Comparison of ENCODE assay signal across 1 cellular context in the genomic region with DNA sequence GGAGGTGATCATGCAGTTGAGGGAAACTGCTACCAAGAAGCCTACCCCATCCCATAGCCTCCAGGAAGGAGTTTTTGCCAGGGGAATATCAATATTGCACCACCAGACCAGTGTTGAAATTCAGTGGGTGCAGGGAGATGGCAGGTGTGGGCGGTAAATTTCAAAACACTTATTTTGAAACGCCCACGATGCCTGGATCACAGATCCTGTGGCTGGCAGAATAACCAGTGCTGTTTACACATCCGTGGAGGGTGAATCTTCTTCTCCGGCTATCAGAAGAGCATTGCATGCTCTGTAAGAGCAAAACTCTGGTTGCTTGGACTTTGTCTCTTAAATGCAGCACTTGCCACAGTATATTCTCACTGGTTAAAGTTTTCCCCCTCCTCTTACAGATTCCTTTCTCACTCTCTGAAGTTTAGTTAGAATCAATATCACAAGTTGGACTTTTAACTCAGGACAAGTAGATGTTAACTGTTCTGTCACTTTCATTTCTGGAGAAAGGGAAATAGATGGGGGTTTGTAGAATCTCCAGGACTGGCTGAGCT.
TF ChIP-seq lines count a peak whose summit lies in the region.

No MANE protein-coding gene starts in this region.

TF ChIP-seq in HepG2, 621 proteins besides CTCF, POLR2A, EP300 and RAD21 (continued from another document and continues in another):
- TF ChIP-seq, protein P1, sequence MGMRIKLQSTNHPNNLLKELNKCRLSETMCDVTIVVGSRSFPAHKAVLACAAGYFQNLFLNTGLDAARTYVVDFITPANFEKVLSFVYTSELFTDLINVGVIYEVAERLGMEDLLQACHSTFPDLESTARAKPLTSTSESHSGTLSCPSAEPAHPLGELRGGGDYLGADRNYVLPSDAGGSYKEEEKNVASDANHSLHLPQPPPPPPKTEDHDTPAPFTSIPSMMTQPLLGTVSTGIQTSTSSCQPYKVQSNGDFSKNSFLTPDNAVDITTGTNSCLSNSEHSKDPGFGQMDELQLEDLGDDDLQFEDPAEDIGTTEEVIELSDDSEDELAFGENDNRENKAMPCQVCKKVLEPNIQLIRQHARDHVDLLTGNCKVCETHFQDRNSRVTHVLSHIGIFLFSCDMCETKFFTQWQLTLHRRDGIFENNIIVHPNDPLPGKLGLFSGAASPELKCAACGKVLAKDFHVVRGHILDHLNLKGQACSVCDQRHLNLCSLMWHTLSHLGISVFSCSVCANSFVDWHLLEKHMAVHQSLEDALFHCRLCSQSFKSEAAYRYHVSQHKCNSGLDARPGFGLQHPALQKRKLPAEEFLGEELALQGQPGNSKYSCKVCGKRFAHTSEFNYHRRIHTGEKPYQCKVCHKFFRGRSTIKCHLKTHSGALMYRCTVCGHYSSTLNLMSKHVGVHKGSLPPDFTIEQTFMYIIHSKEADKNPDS (CRISPR knock-in tag; IDR thresholded peaks at IDR 0.05) = 0 out of 2 replicates have a peak, but pooled peaks have one; percentile 41
- TF ChIP-seq ATF7-NPFF (CRISPR knock-in tag; IDR thresholded peaks at IDR 0.05; ENCODE audit: low read depth) (0 out of 2 replicates have a peak, but pooled peaks have one; percentile 44), SOX13 (IDR thresholded peaks at IDR 0.05) (peak; percentile 78), SOX13 (CRISPR knock-in tag; conservative IDR thresholded peaks at IDR 0.05 in 1 of 2, IDR thresholded peaks at IDR 0.05 in 1 of 2) (peak in 1 of 2 experiments; percentile 92; a peak in 2 of 4 replicates), ZNF496 (CRISPR knock-in tag; IDR thresholded peaks at IDR 0.05; ENCODE audit: insufficient replicate concordance) (no peak), ZNF160 (CRISPR knock-in tag; IDR thresholded peaks at IDR 0.05) (no peak), ZNF260 (CRISPR knock-in tag; IDR thresholded peaks at IDR 0.05; ENCODE audit: borderline replicate concordance, low read depth) (no peak), ZNF616 (CRISPR knock-in tag; IDR thresholded peaks at IDR 0.05; ENCODE audit: low read depth) (no peak), BORCS8-MEF2B (CRISPR knock-in tag; IDR thresholded peaks at IDR 0.05) (peak; percentile 85), ZNF569 (CRISPR knock-in tag; IDR thresholded peaks at IDR 0.05; ENCODE audit: borderline replicate concordance) (no peak), MED1 (CRISPR knock-in tag; IDR thresholded peaks at IDR 0.05) (peak; percentile 96), ZNF17 (CRISPR knock-in tag; IDR thresholded peaks at IDR 0.05) (no peak), ZNF850 (CRISPR knock-in tag; conservative IDR thresholded peaks at IDR 0.05) (0 out of 2 replicates have a peak, but pooled peaks have one; percentile 44), ZNF652 (CRISPR knock-in tag; IDR thresholded peaks at IDR 0.05; ENCODE audit: borderline replicate concordance, low read depth) (peak; percentile 82), SIX1 (CRISPR knock-in tag; IDR thresholded peaks at IDR 0.05; ENCODE audit: borderline replicate concordance) (peak; percentile 79), ZNF383 (CRISPR knock-in tag; IDR thresholded peaks at IDR 0.05; ENCODE audit: borderline replicate concordance) (no peak), U2AF1 (optimal IDR thresholded peaks at IDR 0.05; ENCODE audit: low read depth, low read length) (no peak), PHF21A (CRISPR knock-in tag; IDR thresholded peaks at IDR 0.05) (peak; percentile 97), FOXK2 (IDR thresholded peaks at IDR 0.05) (peak; percentile 91), HNF4G (IDR thresholded peaks at IDR 0.05; ENCODE audit: borderline replicate concordance, low read depth, low read length) (peak; percentile 98), HNF4G (CRISPR knock-in tag; IDR thresholded peaks at IDR 0.05; ENCODE audit: borderline replicate concordance, low read depth) (peak; percentile 73; the same call in 1 of the 2 replicates), ZNF430 (CRISPR knock-in tag; IDR thresholded peaks at IDR 0.05) (peak; percentile 84; the same call in 1 of the 2 replicates), ZNF879 (CRISPR knock-in tag; IDR thresholded peaks at IDR 0.05) (no peak), MAFF (IDR thresholded peaks at IDR 0.05; ENCODE audit: low read depth, low read length) (peak; percentile 40; the same call in 1 of the 2 replicates), ZSCAN31 (CRISPR knock-in tag; IDR thresholded peaks at IDR 0.05; ENCODE audit: low read depth) (peak; percentile 70), ADNP (CRISPR knock-in tag; IDR thresholded peaks at IDR 0.05) (no peak), ZMYM4 (CRISPR knock-in tag; IDR thresholded peaks at IDR 0.05) (peak; percentile 89), CENPX (CRISPR knock-in tag; IDR thresholded peaks at IDR 0.05) (no peak), U2AF2 (IDR thresholded peaks at IDR 0.05; ENCODE audit: low read depth, low read length) (no peak)
- TF ChIP-seq, protein P2, sequence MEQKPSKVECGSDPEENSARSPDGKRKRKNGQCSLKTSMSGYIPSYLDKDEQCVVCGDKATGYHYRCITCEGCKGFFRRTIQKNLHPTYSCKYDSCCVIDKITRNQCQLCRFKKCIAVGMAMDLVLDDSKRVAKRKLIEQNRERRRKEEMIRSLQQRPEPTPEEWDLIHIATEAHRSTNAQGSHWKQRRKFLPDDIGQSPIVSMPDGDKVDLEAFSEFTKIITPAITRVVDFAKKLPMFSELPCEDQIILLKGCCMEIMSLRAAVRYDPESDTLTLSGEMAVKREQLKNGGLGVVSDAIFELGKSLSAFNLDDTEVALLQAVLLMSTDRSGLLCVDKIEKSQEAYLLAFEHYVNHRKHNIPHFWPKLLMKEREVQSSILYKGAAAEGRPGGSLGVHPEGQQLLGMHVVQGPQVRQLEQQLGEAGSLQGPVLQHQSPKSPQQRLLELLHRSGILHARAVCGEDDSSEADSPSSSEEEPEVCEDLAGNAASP (CRISPR knock-in tag; IDR thresholded peaks at IDR 0.05; ENCODE audit: borderline replicate concordance) = peak; percentile 88
- TF ChIP-seq, protein P3, sequence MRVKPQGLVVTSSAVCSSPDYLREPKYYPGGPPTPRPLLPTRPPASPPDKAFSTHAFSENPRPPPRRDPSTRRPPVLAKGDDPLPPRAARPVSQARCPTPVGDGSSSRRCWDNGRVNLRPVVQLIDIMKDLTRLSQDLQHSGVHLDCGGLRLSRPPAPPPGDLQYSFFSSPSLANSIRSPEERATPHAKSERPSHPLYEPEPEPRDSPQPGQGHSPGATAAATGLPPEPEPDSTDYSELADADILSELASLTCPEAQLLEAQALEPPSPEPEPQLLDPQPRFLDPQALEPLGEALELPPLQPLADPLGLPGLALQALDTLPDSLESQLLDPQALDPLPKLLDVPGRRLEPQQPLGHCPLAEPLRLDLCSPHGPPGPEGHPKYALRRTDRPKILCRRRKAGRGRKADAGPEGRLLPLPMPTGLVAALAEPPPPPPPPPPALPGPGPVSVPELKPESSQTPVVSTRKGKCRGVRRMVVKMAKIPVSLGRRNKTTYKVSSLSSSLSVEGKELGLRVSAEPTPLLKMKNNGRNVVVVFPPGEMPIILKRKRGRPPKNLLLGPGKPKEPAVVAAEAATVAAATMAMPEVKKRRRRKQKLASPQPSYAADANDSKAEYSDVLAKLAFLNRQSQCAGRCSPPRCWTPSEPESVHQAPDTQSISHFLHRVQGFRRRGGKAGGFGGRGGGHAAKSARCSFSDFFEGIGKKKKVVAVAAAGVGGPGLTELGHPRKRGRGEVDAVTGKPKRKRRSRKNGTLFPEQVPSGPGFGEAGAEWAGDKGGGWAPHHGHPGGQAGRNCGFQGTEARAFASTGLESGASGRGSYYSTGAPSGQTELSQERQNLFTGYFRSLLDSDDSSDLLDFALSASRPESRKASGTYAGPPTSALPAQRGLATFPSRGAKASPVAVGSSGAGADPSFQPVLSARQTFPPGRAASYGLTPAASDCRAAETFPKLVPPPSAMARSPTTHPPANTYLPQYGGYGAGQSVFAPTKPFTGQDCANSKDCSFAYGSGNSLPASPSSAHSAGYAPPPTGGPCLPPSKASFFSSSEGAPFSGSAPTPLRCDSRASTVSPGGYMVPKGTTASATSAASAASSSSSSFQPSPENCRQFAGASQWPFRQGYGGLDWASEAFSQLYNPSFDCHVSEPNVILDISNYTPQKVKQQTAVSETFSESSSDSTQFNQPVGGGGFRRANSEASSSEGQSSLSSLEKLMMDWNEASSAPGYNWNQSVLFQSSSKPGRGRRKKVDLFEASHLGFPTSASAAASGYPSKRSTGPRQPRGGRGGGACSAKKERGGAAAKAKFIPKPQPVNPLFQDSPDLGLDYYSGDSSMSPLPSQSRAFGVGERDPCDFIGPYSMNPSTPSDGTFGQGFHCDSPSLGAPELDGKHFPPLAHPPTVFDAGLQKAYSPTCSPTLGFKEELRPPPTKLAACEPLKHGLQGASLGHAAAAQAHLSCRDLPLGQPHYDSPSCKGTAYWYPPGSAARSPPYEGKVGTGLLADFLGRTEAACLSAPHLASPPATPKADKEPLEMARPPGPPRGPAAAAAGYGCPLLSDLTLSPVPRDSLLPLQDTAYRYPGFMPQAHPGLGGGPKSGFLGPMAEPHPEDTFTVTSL (CRISPR knock-in tag; IDR thresholded peaks at IDR 0.05; ENCODE audit: borderline replicate concordance) = peak; percentile 95
- TF ChIP-seq, protein P4, sequence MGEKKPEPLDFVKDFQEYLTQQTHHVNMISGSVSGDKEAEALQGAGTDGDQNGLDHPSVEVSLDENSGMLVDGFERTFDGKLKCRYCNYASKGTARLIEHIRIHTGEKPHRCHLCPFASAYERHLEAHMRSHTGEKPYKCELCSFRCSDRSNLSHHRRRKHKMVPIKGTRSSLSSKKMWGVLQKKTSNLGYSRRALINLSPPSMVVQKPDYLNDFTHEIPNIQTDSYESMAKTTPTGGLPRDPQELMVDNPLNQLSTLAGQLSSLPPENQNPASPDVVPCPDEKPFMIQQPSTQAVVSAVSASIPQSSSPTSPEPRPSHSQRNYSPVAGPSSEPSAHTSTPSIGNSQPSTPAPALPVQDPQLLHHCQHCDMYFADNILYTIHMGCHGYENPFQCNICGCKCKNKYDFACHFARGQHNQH (CRISPR knock-in tag; IDR thresholded peaks at IDR 0.05) = peak; percentile 95
- TF ChIP-seq, protein P5, sequence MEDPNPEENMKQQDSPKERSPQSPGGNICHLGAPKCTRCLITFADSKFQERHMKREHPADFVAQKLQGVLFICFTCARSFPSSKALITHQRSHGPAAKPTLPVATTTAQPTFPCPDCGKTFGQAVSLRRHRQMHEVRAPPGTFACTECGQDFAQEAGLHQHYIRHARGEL (CRISPR knock-in tag; IDR thresholded peaks at IDR 0.05) = no peak
- TF ChIP-seq, protein P6, sequence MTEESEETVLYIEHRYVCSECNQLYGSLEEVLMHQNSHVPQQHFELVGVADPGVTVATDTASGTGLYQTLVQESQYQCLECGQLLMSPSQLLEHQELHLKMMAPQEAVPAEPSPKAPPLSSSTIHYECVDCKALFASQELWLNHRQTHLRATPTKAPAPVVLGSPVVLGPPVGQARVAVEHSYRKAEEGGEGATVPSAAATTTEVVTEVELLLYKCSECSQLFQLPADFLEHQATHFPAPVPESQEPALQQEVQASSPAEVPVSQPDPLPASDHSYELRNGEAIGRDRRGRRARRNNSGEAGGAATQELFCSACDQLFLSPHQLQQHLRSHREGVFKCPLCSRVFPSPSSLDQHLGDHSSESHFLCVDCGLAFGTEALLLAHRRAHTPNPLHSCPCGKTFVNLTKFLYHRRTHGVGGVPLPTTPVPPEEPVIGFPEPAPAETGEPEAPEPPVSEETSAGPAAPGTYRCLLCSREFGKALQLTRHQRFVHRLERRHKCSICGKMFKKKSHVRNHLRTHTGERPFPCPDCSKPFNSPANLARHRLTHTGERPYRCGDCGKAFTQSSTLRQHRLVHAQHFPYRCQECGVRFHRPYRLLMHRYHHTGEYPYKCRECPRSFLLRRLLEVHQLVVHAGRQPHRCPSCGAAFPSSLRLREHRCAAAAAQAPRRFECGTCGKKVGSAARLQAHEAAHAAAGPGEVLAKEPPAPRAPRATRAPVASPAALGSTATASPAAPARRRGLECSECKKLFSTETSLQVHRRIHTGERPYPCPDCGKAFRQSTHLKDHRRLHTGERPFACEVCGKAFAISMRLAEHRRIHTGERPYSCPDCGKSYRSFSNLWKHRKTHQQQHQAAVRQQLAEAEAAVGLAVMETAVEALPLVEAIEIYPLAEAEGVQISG (CRISPR knock-in tag; IDR thresholded peaks at IDR 0.05) = peak; percentile 79
- TF ChIP-seq, protein P7, sequence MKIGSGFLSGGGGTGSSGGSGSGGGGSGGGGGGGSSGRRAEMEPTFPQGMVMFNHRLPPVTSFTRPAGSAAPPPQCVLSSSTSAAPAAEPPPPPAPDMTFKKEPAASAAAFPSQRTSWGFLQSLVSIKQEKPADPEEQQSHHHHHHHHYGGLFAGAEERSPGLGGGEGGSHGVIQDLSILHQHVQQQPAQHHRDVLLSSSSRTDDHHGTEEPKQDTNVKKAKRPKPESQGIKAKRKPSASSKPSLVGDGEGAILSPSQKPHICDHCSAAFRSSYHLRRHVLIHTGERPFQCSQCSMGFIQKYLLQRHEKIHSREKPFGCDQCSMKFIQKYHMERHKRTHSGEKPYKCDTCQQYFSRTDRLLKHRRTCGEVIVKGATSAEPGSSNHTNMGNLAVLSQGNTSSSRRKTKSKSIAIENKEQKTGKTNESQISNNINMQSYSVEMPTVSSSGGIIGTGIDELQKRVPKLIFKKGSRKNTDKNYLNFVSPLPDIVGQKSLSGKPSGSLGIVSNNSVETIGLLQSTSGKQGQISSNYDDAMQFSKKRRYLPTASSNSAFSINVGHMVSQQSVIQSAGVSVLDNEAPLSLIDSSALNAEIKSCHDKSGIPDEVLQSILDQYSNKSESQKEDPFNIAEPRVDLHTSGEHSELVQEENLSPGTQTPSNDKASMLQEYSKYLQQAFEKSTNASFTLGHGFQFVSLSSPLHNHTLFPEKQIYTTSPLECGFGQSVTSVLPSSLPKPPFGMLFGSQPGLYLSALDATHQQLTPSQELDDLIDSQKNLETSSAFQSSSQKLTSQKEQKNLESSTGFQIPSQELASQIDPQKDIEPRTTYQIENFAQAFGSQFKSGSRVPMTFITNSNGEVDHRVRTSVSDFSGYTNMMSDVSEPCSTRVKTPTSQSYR (CRISPR knock-in tag; IDR thresholded peaks at IDR 0.05; ENCODE audit: borderline replicate concordance) = peak; percentile 90; the same call in 1 of the 2 replicates
- TF ChIP-seq, protein P8, sequence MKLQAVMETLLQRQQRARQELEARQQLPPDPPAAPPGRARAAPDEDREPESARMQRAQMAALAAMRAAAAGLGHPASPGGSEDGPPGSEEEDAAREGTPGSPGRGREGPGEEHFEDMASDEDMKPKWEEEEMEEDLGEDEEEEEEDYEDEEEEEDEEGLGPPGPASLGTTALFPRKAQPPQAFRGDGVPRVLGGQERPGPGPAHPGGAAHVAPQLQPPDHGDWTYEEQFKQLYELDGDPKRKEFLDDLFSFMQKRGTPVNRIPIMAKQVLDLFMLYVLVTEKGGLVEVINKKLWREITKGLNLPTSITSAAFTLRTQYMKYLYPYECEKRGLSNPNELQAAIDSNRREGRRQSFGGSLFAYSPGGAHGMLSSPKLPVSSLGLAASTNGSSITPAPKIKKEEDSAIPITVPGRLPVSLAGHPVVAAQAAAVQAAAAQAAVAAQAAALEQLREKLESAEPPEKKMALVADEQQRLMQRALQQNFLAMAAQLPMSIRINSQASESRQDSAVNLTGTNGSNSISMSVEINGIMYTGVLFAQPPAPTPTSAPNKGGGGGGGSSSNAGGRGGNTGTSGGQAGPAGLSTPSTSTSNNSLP (IDR thresholded peaks at IDR 0.05; ENCODE audit: low read depth, low read length) = peak; percentile 94
- TF ChIP-seq, protein P9, sequence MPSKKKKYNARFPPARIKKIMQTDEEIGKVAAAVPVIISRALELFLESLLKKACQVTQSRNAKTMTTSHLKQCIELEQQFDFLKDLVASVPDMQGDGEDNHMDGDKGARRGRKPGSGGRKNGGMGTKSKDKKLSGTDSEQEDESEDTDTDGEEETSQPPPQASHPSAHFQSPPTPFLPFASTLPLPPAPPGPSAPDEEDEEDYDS (CRISPR knock-in tag; IDR thresholded peaks at IDR 0.05) = peak; percentile 59; the same call in 1 of the 2 replicates
